8 cellular contexts compared by ENCODE assay signal in the genomic region with DNA sequence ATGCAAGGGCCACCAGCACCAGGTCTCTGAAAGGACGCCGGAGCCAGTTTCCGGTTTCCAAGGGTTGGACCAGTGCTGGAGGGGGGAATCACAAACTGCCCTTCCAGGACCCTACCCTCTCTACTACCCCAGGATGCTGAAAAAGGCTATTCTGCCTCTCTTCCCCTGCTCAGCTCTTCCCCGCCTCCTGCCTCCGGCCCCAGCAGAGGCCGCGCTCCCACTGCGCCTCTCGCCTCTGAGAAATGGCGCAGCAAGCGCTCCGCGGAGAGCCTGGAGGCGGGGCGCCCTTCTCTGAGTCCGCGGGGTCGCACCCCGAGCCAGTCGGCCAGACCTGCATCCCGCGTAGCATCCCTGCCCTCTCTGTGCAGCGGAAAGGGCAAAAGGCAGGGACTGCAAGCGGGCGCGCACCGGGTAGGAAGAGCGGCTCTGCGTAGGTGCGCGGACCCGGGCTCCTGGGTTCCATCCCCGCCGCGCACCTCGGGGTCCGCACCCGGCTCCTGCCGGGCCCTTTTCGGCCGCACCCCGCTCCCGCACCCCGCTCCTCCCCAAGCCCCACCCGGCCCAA. TPM values are rescaled to one million over a fixed set of nuclear protein-coding genes. Genes with fewer than 3 reads are reported as not detected.
A peak's percentile ranks its signal among the peaks of the same experiment; 100 is the strongest.
DNase-seq lines count a peak whose midpoint lies in the region; TF ChIP-seq lines count a peak whose summit lies in the region.

No MANE protein-coding gene starts in this region.

- DNase-seq in DMS53 (lab: John Stamatoyannopoulos, UW) (peak; percentile 73), NCI-H2196 (lab: John Stamatoyannopoulos, UW; ENCODE audit: unreplicated experiment) (peak; percentile 25), esophagus muscularis mucosa (ENCODE audit: extremely low spot score) (no peak), osteocyte (ENCODE audit: extremely low spot score, unreplicated experiment) (no peak), OCI-M1 (lab: John Stamatoyannopoulos, UW) (no peak), NCI-H774 (lab: John Stamatoyannopoulos, UW) (no peak), NCI-H446 (lab: John Stamatoyannopoulos, UW) (no peak)
- DNase-seq in stimulated activated CD4-positive, alpha-beta T cell treated with anti-CD3 and anti-CD28 coated beads, Interleukin-12 subunit alpha, Interleukin-12 subunit beta, amount 100 ng/mL, for 4 hours: no peak

- TF ChIP-seq POLR2A in esophagus muscularis mucosa (IDR thresholded peaks at IDR 0.05; ENCODE audit: low read depth): no peak

- H3K9me3 Mint-ChIP-seq in osteocyte (ENCODE audit: unreplicated experiment): no peaks in the 10 kb centered on the region

- H3K4me1 Mint-ChIP-seq in osteocyte (ENCODE audit: unreplicated experiment): peaks cover 8% of the 10 kb centered on the region

- no peaks in the 10 kb centered on the region for H3K36me3 Mint-ChIP-seq in osteocyte (ENCODE audit: unreplicated experiment)

- peaks cover 42% of the 10 kb centered on the region for H3K27me3 Mint-ChIP-seq in osteocyte (ENCODE audit: unreplicated experiment)

- peak overlapping the region; percentile 47 to 55 (median 52) for H3K4me3 ChIP-seq in esophagus muscularis mucosa

- H3K27ac ChIP-seq in esophagus muscularis mucosa (replicated peaks in 1 of 4): no peak overlapping the region

- no peaks in the 10 kb centered on the region for H3K36me3 ChIP-seq in esophagus muscularis mucosa

- 3% methylated on average over 33 of the region's 45 CpGs for WGBS in esophagus muscularis mucosa

- intact Hi-C loops in esophagus muscularis mucosa (cut with DNase I): no loop called here

- peaks cover 0 to 94% (median 9%) of the 10 kb centered on the region in 4 donors for H3K27me3 ChIP-seq in esophagus muscularis mucosa

- no peak overlapping the region for H3K27ac Mint-ChIP-seq in osteocyte (ENCODE audit: unreplicated experiment)

- no peak for TF ChIP-seq EP300 in esophagus muscularis mucosa (IDR thresholded peaks at IDR 0.05)

- no peaks in the 10 kb centered on the region for H3K9me3 ChIP-seq in esophagus muscularis mucosa

- H3K4me1 ChIP-seq in esophagus muscularis mucosa: peaks cover 0 to 27% (median 20%) of the 10 kb centered on the region in 4 donors

- TF ChIP-seq CTCF in esophagus muscularis mucosa (IDR thresholded peaks at IDR 0.05) (no peak), osteocyte (IDR thresholded peaks at IDR 0.05) (no peak)

- H3K4me3 Mint-ChIP-seq in osteocyte (ENCODE audit: unreplicated experiment): peak overlapping the region; percentile 32

RNA-seq across cellular contexts. Expression of gene RET, which starts 0.5 kb away (rescaled TPM):
- total RNA-seq in esophagus muscularis mucosa (1 to 10 TPM; 1.7 to 4.0 (median 3.0) TPM), osteocyte (0.43 and 1.1 TPM in 2 replicates)

Comparison
In these comparisons a context has a peak if more than half of its experiments do, and no peak if none do; other contexts are left out.
1. DNase-seq: peak in DMS53 (single experiment) and NCI-H2196 (single experiment); none in esophagus muscularis mucosa (single experiment), osteocyte (single experiment), OCI-M1 (single experiment), NCI-H774 (single experiment), NCI-H446 (0 of 2) and stimulated activated CD4-positive, alpha-beta T cell treated with anti-CD3 and anti-CD28 coated beads, Interleukin-12 subunit alpha, Interleukin-12 subunit beta, amount 100 ng/mL, for 4 hours (single experiment).